ENCODE assay signal across 1 cellular context in genomic region chr17:31378638-31379037, GRCh38.
TF ChIP-seq lines count a peak whose summit lies in the region.

No MANE protein-coding gene starts in this region.

TF ChIP-seq in H1, 55 proteins besides CTCF, POLR2A, EP300 and RAD21:
- no peak for TF ChIP-seq EGR1 (IDR thresholded peaks at IDR 0.05; ENCODE audit: borderline replicate concordance, low read depth, low read length)
- no peak for TF ChIP-seq POU5F1 (IDR thresholded peaks at IDR 0.05; ENCODE audit: low read depth, low read length)
- peak; percentile 51; the same call in 1 of the 2 replicates for TF ChIP-seq TEAD4 (IDR thresholded peaks at IDR 0.05; ENCODE audit: low read depth, low read length)
- TF ChIP-seq GABPA (IDR thresholded peaks at IDR 0.05; ENCODE audit: borderline replicate concordance, insufficient read depth, low read length): no peak
- TF ChIP-seq ATF2 (IDR thresholded peaks at IDR 0.05; ENCODE audit: low read length): no peak
- 0 out of 2 replicates have a peak, but pooled peaks have one; percentile 49 for TF ChIP-seq CHD2 (IDR thresholded peaks at IDR 0.05; ENCODE audit: low read length)
- TF ChIP-seq SRF (IDR thresholded peaks at IDR 0.05; ENCODE audit: low read depth, low read length): no peak
